ENCODE assay signal across 1 cellular context in the genomic region with DNA sequence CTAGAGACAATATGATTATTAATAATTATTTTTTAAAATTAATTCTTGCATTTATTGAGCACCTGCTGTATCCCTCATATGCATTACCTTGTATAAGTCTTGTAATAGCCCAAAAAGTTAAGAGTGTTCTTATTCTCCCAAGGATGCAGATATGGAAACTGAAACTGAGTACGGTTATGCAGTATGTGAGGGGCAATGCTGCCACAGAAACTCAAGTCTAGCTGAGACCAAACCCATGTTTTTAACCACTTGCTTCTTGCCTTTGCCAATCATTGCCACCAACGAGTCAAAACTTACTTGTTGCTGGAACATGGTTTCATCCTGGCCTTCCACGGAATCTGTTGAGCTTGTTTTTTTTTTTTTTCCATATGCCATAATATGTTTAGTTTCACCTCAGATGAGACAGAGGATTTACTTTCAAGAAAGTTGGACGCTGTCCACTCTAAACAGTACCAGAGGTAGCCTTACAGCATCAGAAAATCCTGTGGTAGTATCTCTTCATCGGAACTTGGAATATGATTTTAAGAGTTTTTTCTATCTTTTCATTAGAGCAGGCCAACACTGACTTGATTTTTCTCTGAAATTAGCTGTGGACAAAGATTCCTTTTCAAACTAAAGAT.
TF ChIP-seq lines count a peak whose summit lies in the region.

No MANE protein-coding gene starts in this region.

TF ChIP-seq in IMR-90, 13 proteins besides CTCF, POLR2A, EP300 and RAD21:
- TF ChIP-seq CHD1 (IDR thresholded peaks at IDR 0.05; ENCODE audit: low read depth, low read length) (no peak), CEBPB (IDR thresholded peaks at IDR 0.05; ENCODE audit: low read depth, low read length) (no peak), RFX5 (IDR thresholded peaks at IDR 0.05; ENCODE audit: low read depth, low read length) (no peak), SMC3 (IDR thresholded peaks at IDR 0.05; ENCODE audit: low read depth, low read length) (no peak), NFE2L2 (IDR thresholded peaks at IDR 0.05; ENCODE audit: low read depth, low read length) (no peak), BHLHE40 (IDR thresholded peaks at IDR 0.05; ENCODE audit: low read depth, low read length) (no peak), RCOR1 (IDR thresholded peaks at IDR 0.05; ENCODE audit: insufficient replicate concordance, low read length) (no peak), MXI1 (IDR thresholded peaks at IDR 0.05; ENCODE audit: borderline replicate concordance, low read depth, low read length) (no peak), FOS (IDR thresholded peaks at IDR 0.05; ENCODE audit: low read depth, low read length) (no peak), MAZ (IDR thresholded peaks at IDR 0.05; ENCODE audit: borderline replicate concordance, low read depth, low read length) (no peak), MAFK (IDR thresholded peaks at IDR 0.05; ENCODE audit: low read depth, low read length) (no peak)
- TF ChIP-seq, protein P1, sequence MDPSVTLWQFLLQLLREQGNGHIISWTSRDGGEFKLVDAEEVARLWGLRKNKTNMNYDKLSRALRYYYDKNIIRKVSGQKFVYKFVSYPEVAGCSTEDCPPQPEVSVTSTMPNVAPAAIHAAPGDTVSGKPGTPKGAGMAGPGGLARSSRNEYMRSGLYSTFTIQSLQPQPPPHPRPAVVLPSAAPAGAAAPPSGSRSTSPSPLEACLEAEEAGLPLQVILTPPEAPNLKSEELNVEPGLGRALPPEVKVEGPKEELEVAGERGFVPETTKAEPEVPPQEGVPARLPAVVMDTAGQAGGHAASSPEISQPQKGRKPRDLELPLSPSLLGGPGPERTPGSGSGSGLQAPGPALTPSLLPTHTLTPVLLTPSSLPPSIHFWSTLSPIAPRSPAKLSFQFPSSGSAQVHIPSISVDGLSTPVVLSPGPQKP (IDR thresholded peaks at IDR 0.05; ENCODE audit: borderline replicate concordance, low read depth, low read length) = no peak
- TF ChIP-seq, protein P2, sequence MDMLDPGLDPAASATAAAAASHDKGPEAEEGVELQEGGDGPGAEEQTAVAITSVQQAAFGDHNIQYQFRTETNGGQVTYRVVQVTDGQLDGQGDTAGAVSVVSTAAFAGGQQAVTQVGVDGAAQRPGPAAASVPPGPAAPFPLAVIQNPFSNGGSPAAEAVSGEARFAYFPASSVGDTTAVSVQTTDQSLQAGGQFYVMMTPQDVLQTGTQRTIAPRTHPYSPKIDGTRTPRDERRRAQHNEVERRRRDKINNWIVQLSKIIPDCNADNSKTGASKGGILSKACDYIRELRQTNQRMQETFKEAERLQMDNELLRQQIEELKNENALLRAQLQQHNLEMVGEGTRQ (IDR thresholded peaks at IDR 0.05; ENCODE audit: low read depth, low read length) = no peak
